1 cellular context compared by ENCODE assay signal in genomic region chrX:40485427-40485826, GRCh38.
TF ChIP-seq lines count a peak whose summit lies in the region.

No MANE protein-coding gene starts in this region.

TF ChIP-seq in HEK293, 187 proteins besides CTCF, POLR2A, EP300 and RAD21 (continued from another document):
- TF ChIP-seq BCL6B (tag by site-specific recombination; IDR thresholded peaks at IDR 0.05) (no peak), ZNF146 (tag by site-specific recombination; IDR thresholded peaks at IDR 0.05) (peak; percentile 93), ZNF660 (tag by site-specific recombination; IDR thresholded peaks at IDR 0.05) (no peak), HOXC10 (CRISPR knock-in tag; IDR thresholded peaks at IDR 0.05) (no peak)
TF ChIP-seq in HEK293: peak in this region for 2.
